1 cellular context compared by ENCODE assay signal in the genomic region with DNA sequence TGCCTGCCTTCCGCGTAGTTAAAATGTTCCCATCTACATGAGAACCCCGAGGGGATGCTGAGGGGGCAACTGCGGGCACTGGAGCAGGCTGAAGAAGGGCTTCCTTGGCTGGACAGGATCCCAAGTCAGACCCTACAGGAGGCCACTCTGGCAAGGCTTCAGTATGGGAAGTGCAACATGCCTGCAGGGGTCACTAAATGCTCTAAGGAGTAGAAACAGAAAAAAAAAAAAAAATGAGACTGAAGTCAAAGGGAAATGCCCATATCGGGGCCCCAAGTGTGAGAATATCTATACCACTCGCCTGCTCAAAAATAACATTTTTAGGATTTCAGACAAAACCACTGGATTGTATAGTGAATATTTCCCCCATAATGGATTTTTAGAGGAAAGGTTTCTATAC.
TF ChIP-seq lines count a peak whose summit lies in the region.

No MANE protein-coding gene starts in this region.

TF ChIP-seq in A549, 52 proteins besides CTCF, POLR2A, EP300 and RAD21 (continued from another document):
- TF ChIP-seq, protein P1, sequence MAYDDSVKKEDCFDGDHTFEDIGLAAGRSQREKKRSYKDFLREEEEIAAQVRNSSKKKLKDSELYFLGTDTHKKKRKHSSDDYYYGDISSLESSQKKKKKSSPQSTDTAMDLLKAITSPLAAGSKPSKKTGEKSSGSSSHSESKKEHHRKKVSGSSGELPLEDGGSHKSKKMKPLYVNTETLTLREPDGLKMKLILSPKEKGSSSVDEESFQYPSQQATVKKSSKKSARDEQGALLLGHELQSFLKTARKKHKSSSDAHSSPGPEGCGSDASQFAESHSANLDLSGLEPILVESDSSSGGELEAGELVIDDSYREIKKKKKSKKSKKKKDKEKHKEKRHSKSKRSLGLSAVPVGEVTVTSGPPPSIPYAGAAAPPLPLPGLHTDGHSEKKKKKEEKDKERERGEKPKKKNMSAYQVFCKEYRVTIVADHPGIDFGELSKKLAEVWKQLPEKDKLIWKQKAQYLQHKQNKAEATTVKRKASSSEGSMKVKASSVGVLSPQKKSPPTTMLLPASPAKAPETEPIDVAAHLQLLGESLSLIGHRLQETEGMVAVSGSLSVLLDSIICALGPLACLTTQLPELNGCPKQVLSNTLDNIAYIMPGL (CRISPR knock-in tag; IDR thresholded peaks at IDR 0.05; ENCODE audit: borderline replicate concordance), result no peak
- TF ChIP-seq CBX2 (IDR thresholded peaks at IDR 0.05; ENCODE audit: borderline replicate concordance, low read depth), result no peak
- TF ChIP-seq MYC (IDR thresholded peaks at IDR 0.05; ENCODE audit: borderline replicate concordance, low read length), result no peak
- no peak for TF ChIP-seq CHD4 (IDR thresholded peaks at IDR 0.05; ENCODE audit: borderline replicate concordance)
- TF ChIP-seq GATA3 (IDR thresholded peaks at IDR 0.05; ENCODE audit: borderline replicate concordance), result no peak
- TF ChIP-seq RCOR1 (IDR thresholded peaks at IDR 0.05; ENCODE audit: low read depth, low read length), result no peak
- no peak for TF ChIP-seq HOXA7 (CRISPR knock-in tag; IDR thresholded peaks at IDR 0.05)
- TF ChIP-seq SREBF2 (IDR thresholded peaks at IDR 0.05), result no peak
- TF ChIP-seq RFX5 (IDR thresholded peaks at IDR 0.05), result no peak
- no peak for TF ChIP-seq ZNF302 (CRISPR knock-in tag; IDR thresholded peaks at IDR 0.05)
- no peak for TF ChIP-seq ESRRA (IDR thresholded peaks at IDR 0.05; ENCODE audit: borderline replicate concordance, low read length)
- no peak for TF ChIP-seq KDM5A (IDR thresholded peaks at IDR 0.05)
